31 cellular contexts compared by ENCODE assay signal in genomic region chr5:27396998-27397397, GRCh38.
DNase-seq lines count a peak whose midpoint lies in the region; ATAC-seq, FAIRE-seq and TF ChIP-seq lines count a peak whose summit lies in the region.
"Had no signal": no experiment of that assay in that cellular context is flagged by ENCODE, and none has a peak within 500 bp of the region (broad histone marks: within the 10 kb centered on the region; RNA-seq: fewer than 3 reads in every experiment).

No MANE protein-coding gene starts in this region.

- H2AFZ ChIP-seq in HepG2 (ENCODE audit: low read length) = no peak overlapping the region

- no peaks in the 10 kb centered on the region for H3K36me3 ChIP-seq in HepG2 (replicated peaks in 1 of 2; ENCODE audit: control insufficient read depth in 1 of 2, insufficient read depth in 2 of 2, low read length in 2 of 2)
- no peaks in the 10 kb centered on the region for H3K36me3 ChIP-seq in right lobe of liver
- H3K36me3 ChIP-seq: BE2C; BLaER1; BLaER1 treated with 17β-estradiol and CSF1 and Interleukin-3, amounts not matched to agents 10 nM and 100 nM had no signal

- DNase-seq in HepG2 (ENCODE audit: low spot score) (no peak), right lobe of liver (no peak), UCSD-AML1 (lab: John Stamatoyannopoulos, UW; ENCODE audit: unreplicated experiment) (peak; percentile 2), posterior vena cava (ENCODE audit: low spot score) (peak; percentile 70), NOMO-1 treated with DMSO at 0.1 percent for 48 hours (lab: John Stamatoyannopoulos, UW; ENCODE audit: unreplicated experiment) (no peak)
- no peak for DNase-seq in stimulated activated CD4-positive, alpha-beta T cell treated with anti-CD3 and anti-CD28 coated beads, Interleukin-4, amount 100 ng/mL, for 1 hour
- DNase-seq: 8988T; ACHN; AML-193; BE2C; C1 segment of cervical spinal cord; Caco-2; Calu3; CD4-positive, alpha-beta T cell; CD4-positive, CD25-positive, alpha-beta regulatory T cell; CD8-positive, alpha-beta memory T cell; CD8-positive, alpha-beta T cell; COR-L47; DMS 273 treated with DMSO at 0.1 percent for 48 hours; DMS153; DMS53; DMS79; DMS79 treated with DMSO at 0.1 percent for 48 hours; DND-41; EL had no signal

- no peaks in the 10 kb centered on the region for H3K79me2 ChIP-seq in HepG2 (ENCODE audit: insufficient read depth, low read length)

- ATAC-seq in HepG2 (no peak), right lobe of liver (no peak)
- ATAC-seq: A549; CD8-positive, alpha-beta T cell had no signal

- H3K4me2 ChIP-seq in HepG2 (ENCODE audit: low read depth, low read length) = no peak overlapping the region
- H3K4me2 ChIP-seq: A549; BLaER1; BLaER1 treated with 17β-estradiol and CSF1 and Interleukin-3, amounts not matched to agents 10 nM and 100 nM had no signal

- 59% methylated on average over 9 of the region's 9 CpGs for WGBS in HepG2 (ENCODE audit: low lambda C conversion rate)
- WGBS in right lobe of liver (ENCODE audit: insufficient coverage, low coverage, low lambda C conversion rate, missing lambda C conversion rate) = 62% methylated on average over 9 of the region's 9 CpGs

- no peak for TF ChIP-seq RAD21 in HepG2 (CRISPR knock-in tag; IDR thresholded peaks at IDR 0.05)

- no peak for TF ChIP-seq POLR2A in HepG2 (IDR thresholded peaks at IDR 0.05; ENCODE audit: insufficient read depth in 1 of 2, low read depth in 2 of 2, low read length in 2 of 2)
- no peak for TF ChIP-seq POLR2A in right lobe of liver (IDR thresholded peaks at IDR 0.05)

- no TSS peak for BruUV-seq in HepG2 (replicated peaks; lab: Mats Ljungman, UMichigan)

- H3K4me3 ChIP-seq in HepG2 (replicated peaks in 1 of 3; ENCODE audit: insufficient read depth in 1 of 3, low read depth in 2 of 3, low read length in 3 of 3) = no peak overlapping the region
- H3K4me3 ChIP-seq in right lobe of liver = no peak overlapping the region
- H3K4me3 ChIP-seq: A549; BLaER1; BLaER1 treated with 17β-estradiol and CSF1 and Interleukin-3, amounts not matched to agents 10 nM and 100 nM had no signal

- intact Hi-C loops in HepG2 (cut with micrococcal nuclease; ENCODE audit: unreplicated experiment) = no loop called here
- intact Hi-C loops in right lobe of liver (cut with DNase I) = no loop called here
- intact Hi-C loops in posterior vena cava (cut with DNase I) = no loop called here

- H3K27me3 ChIP-seq in HepG2 (ENCODE audit: control insufficient read depth in 1 of 2, insufficient read depth in 2 of 2, low read length in 2 of 2) = no peaks in the 10 kb centered on the region
- H3K27me3 ChIP-seq in right lobe of liver = no peaks in the 10 kb centered on the region
- H3K27me3 ChIP-seq: BE2C; BLaER1; BLaER1 treated with 17β-estradiol and CSF1 and Interleukin-3, amounts not matched to agents 10 nM and 100 nM had no signal

- TF ChIP-seq CTCF in HepG2 (CRISPR knock-in tag; IDR thresholded peaks at IDR 0.05) (no peak), right lobe of liver (IDR thresholded peaks at IDR 0.05) (no peak)

- no peak overlapping the region for H3K9ac ChIP-seq in HepG2 (ENCODE audit: insufficient read depth, low read depth, low read length)
- H3K9ac ChIP-seq: BLaER1; BLaER1 treated with 17β-estradiol and CSF1 and Interleukin-3, amounts not matched to agents 10 nM and 100 nM had no signal

- no peaks in the 10 kb centered on the region for H4K20me1 ChIP-seq in HepG2 (ENCODE audit: insufficient read depth, low read length)
- H4K20me1 ChIP-seq: BLaER1; BLaER1 treated with 17β-estradiol and CSF1 and Interleukin-3, amounts not matched to agents 10 nM and 100 nM had no signal

- H3K9me3 ChIP-seq in HepG2 (ENCODE audit: low read length) (no peaks in the 10 kb centered on the region), right lobe of liver (no peaks in the 10 kb centered on the region)
- H3K9me3 ChIP-seq: A549; BE2C; BLaER1; BLaER1 treated with 17β-estradiol and CSF1 and Interleukin-3, amounts not matched to agents 10 nM and 100 nM; Caco-2 had no signal

- CTCF ChIA-PET in HepG2 (lab: Yijun Ruan, JAX; ENCODE audit: low intra/inter-chr PET ratio, low total read pairs) = no interaction called here

- in situ Hi-C loops in HepG2 (cut with HindIII; ENCODE audit: extremely low pct_ligation_motif_present, low pct_unique_long_range_greater_than_20kb) = no loop called here

- H3K4me1 ChIP-seq in HepG2 (ENCODE audit: insufficient read depth, low read length) = no peaks in the 10 kb centered on the region
- H3K4me1 ChIP-seq in right lobe of liver = no peaks in the 10 kb centered on the region
- H3K4me1 ChIP-seq: A549, BE2C, BLaER1, Caco-2 had no signal

- H3K27ac ChIP-seq in HepG2 (ENCODE audit: extremely low read length, insufficient read depth, low read length) (no peak overlapping the region), right lobe of liver (no peak overlapping the region)
- H3K27ac ChIP-seq: 22Rv1; A549; BLaER1; BLaER1 treated with 17β-estradiol and CSF1 and Interleukin-3, amounts not matched to agents 10 nM and 100 nM; C4-2B had no signal

- POLR2A ChIA-PET in HepG2 (lab: Yijun Ruan, JAX) = no interaction called here

- TF ChIP-seq EP300 in HepG2 (IDR thresholded peaks at IDR 0.05; ENCODE audit: low read depth in 2 of 2, low read length in 2 of 2) (no peak), HepG2 (CRISPR knock-in tag; IDR thresholded peaks at IDR 0.05; ENCODE audit: borderline replicate concordance) (no peak)

- FAIRE-seq in HepG2 (lab: Jason Lieb, UNC) = no peak
- FAIRE-seq: A549, D721Med had no signal

TF ChIP-seq in HepG2, 621 proteins besides CTCF, POLR2A, EP300 and RAD21:
- TF ChIP-seq ZEB1 (IDR thresholded peaks at IDR 0.05; ENCODE audit: insufficient replicate concordance, low read depth) = no peak
- TF ChIP-seq, protein P1, sequence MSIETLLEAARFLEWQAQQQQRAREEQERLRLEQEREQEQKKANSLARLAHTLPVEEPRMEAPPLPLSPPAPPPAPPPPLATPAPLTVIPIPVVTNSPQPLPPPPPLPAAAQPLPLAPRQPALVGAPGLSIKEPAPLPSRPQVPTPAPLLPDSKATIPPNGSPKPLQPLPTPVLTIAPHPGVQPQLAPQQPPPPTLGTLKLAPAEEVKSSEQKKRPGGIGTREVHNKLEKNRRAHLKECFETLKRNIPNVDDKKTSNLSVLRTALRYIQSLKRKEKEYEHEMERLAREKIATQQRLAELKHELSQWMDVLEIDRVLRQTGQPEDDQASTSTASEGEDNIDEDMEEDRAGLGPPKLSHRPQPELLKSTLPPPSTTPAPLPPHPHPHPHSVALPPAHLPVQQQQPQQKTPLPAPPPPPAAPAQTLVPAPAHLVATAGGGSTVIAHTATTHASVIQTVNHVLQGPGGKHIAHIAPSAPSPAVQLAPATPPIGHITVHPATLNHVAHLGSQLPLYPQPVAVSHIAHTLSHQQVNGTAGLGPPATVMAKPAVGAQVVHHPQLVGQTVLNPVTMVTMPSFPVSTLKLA (IDR thresholded peaks at IDR 0.05) = peak; percentile 62

Comparison
In these comparisons a context has a peak if more than half of its experiments do, and no peak if none do; other contexts are left out.
1. DNase-seq: peak in UCSD-AML1 (single experiment) and posterior vena cava (single experiment); none in HepG2 (single experiment), right lobe of liver (0 of 3), stimulated activated CD4-positive, alpha-beta T cell treated with anti-CD3 and anti-CD28 coated beads, Interleukin-4, amount 100 ng/mL, for 1 hour (single experiment) and NOMO-1 treated with DMSO at 0.1 percent for 48 hours (single experiment).